Comparison of ENCODE assay signal across 8 cellular contexts in the genomic region with DNA sequence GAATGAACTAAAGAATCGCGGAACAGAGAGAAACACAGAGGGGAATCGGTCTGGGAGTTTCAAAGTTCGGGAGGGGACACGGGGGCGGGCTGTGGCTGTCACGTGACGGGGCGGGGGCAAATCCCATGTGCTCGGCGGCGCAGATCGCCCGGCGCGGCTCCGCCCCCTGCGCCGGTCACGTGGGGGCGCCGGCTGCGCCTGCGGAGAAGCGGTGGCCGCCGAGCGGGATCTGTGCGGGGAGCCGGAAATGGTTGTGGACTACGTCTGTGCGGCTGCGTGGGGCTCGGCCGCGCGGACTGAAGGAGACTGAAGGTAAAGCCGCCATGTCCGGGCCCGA. TPM values are rescaled to one million over a fixed set of nuclear protein-coding genes. Genes with fewer than 3 reads are reported as not detected.
DNase-seq lines count a peak whose midpoint lies in the region; ATAC-seq and TF ChIP-seq lines count a peak whose summit lies in the region.

Gene EIF4G1 (plus strand): TSS at position 244 of the 337 bp plus-strand sequence. CDS start 1,191 bp downstream, outside the sequence.

- no peaks in the 10 kb centered on the region for H3K9me3 Mint-ChIP-seq in activated naive CD4-positive, alpha-beta T cell treated with anti-CD3 and anti-CD28 coated beads, Interleukin-2, amount 50 U/mL, for 24 hours

- TF ChIP-seq POLR2A in testis (IDR thresholded peaks at IDR 0.05) = peak; percentile 57

- H3K36me3 Mint-ChIP-seq in activated naive CD4-positive, alpha-beta T cell treated with anti-CD3 and anti-CD28 coated beads, Interleukin-2, amount 50 U/mL, for 24 hours = peaks cover 17% of the 10 kb centered on the region

- no peaks in the 10 kb centered on the region for H3K27me3 Mint-ChIP-seq in activated naive CD4-positive, alpha-beta T cell treated with anti-CD3 and anti-CD28 coated beads, Interleukin-2, amount 50 U/mL, for 24 hours

- intact Hi-C loops in testis (cut with DNase I; ENCODE audit: low total_unique reads) = loop anchor here (10.0 kb wide), 1 partner anchor 50 kb away; the partner anchor contains the start of genes CLCN2 and POLR2H

- peaks cover 39% of the 10 kb centered on the region for H4K20me1 ChIP-seq in osteoblast (ENCODE audit: insufficient read depth, low read length)

- WGBS in testis, 2 donors = 0 to 1% methylated on average over 9 to 25 of the region's 40 CpGs

- H3K9me3 ChIP-seq in osteoblast (ENCODE audit: low read depth, low read length) (no peaks in the 10 kb centered on the region), testis (no peaks in the 10 kb centered on the region)

- H3K27ac ChIP-seq in osteoblast (ENCODE audit: low read depth, low read length) (peak within 1 kb of the TSS; percentile 90), testis (peak within 1 kb of the TSS; percentile 94 to 98)

- TF ChIP-seq CTCF in osteoblast (IDR thresholded peaks at IDR 0.05; ENCODE audit: extremely low read depth, low read depth, low read length) (no peak), testis (IDR thresholded peaks at IDR 0.05) (no peak)

- ATAC-seq in HG02588 (IDR thresholded peaks at IDR 0.05; ENCODE audit: unreplicated experiment) (peak; percentile 82), SK-N-SH treated with all-trans-retinoic acid at 6 μM for 48 hours (peak; percentile 85)

- H3K27ac Mint-ChIP-seq in activated naive CD4-positive, alpha-beta T cell treated with anti-CD3 and anti-CD28 coated beads, Interleukin-2, amount 50 U/mL, for 24 hours = peak within 1 kb of the TSS; percentile 95

- peak within 1 kb of the TSS; percentile 93 for H3K4me3 ChIP-seq in GM08714 (ENCODE audit: low read length)
- peak within 1 kb of the TSS; percentile 97 for H3K4me3 ChIP-seq in osteoblast (ENCODE audit: insufficient read depth, low read length)
- H3K4me3 ChIP-seq in testis = peak within 1 kb of the TSS; percentile 82 to 85

- peak within 1 kb of the TSS; percentile 98 for H3K4me2 ChIP-seq in osteoblast (ENCODE audit: insufficient read depth, low read length)

- H3K36me3 ChIP-seq in osteoblast (ENCODE audit: insufficient read depth, low read length) (peaks cover 30% of the 10 kb centered on the region), testis (ENCODE audit: low read depth, missing control alignments) (no peaks in the 10 kb centered on the region)

- peaks cover 23% of the 10 kb centered on the region for H3K4me1 ChIP-seq in osteoblast (ENCODE audit: insufficient read depth, low read length)
- H3K4me1 ChIP-seq in testis = peaks cover 30% of the 10 kb centered on the region

- H3K4me3 Mint-ChIP-seq in activated naive CD4-positive, alpha-beta T cell treated with anti-CD3 and anti-CD28 coated beads, Interleukin-2, amount 50 U/mL, for 24 hours = peak within 1 kb of the TSS; percentile 87

- peaks cover 26% of the 10 kb centered on the region for H3K4me1 Mint-ChIP-seq in activated naive CD4-positive, alpha-beta T cell treated with anti-CD3 and anti-CD28 coated beads, Interleukin-2, amount 50 U/mL, for 24 hours

- DNase-seq in NCI-H1092 (lab: John Stamatoyannopoulos, UW) (peak; percentile 87), glomerular endothelial cell (ENCODE audit: extremely low read depth, low read depth, low spot score) (no peak), osteoblast (ENCODE audit: insufficient read length, low spot score, missing footprints) (peak; percentile 99), testis (peak; percentile 97)

- peaks cover 46% of the 10 kb centered on the region for H3K79me2 ChIP-seq in osteoblast (ENCODE audit: insufficient read depth, low read length)

- peak within 1 kb of the TSS; percentile 48 for H2AFZ ChIP-seq in osteoblast (ENCODE audit: low read length)

- H3K27me3 ChIP-seq in osteoblast (ENCODE audit: insufficient read depth, low read length) (no peaks in the 10 kb centered on the region), testis (no peaks in the 10 kb centered on the region)

TF ChIP-seq in SK-N-SH treated with all-trans-retinoic acid at 6 μM for 48 hours, 23 proteins besides CTCF, POLR2A, EP300 and RAD21:
- TF ChIP-seq ZNF8 (CRISPR knock-in tag; IDR thresholded peaks at IDR 0.05) = no peak
- TF ChIP-seq ARNTL (CRISPR knock-in tag; IDR thresholded peaks at IDR 0.05; ENCODE audit: borderline replicate concordance, low read depth) = 0 out of 2 replicates have a peak, but pooled peaks have one; percentile 71

RNA-seq across cellular contexts. Expression of gene EIF4G1, which starts in this region (rescaled TPM):
- total RNA-seq in glomerular endothelial cell (424 and 473 TPM in 2 replicates), osteoblast (215 and 245 TPM in 2 replicates), testis (100 to 1,000 TPM; 295 TPM)
- polyA plus RNA-seq in testis (ENCODE audit: insufficient read depth, low read depth, low replicate concordance) = 255 TPM
